ENCODE assay signal across 18 cellular contexts in genomic region chr2:191347881-191348280, GRCh38.
"Had no signal": no experiment of that assay in that cellular context is flagged by ENCODE, and none has a peak within 500 bp of the region (broad histone marks: within the 10 kb centered on the region; RNA-seq: fewer than 3 reads in every experiment).

No MANE protein-coding gene starts in this region.

- H3K4me1 ChIP-seq: suprapubic skin had no signal

- ATAC-seq: activated CD4-positive, alpha-beta T cell treated with anti-CD3 and anti-CD28 coated beads for 36 hours; activated CD8-positive, alpha-beta T cell treated with anti-CD3 and anti-CD28 coated beads, Interleukin-2, amount 10 ng/mL, durations not matched to agents 7 days and 5 days; activated T-helper 17 cell treated with anti-CD3 and anti-CD28 coated beads, Interleukin-2, amount 50 U/mL, for 72 hours; left lobe of liver; stimulated activated naive CD8-positive, alpha-beta T cell treated with anti-CD3 and anti-CD28 coated beads, Interleukin-15, Interleukin-2, amounts not matched to agents 100 U/mL and 50 U/mL, for 24 hours; T-cell had no signal

- H3K27me3 ChIP-seq: suprapubic skin, upper lobe of left lung had no signal

- H3K9me3 ChIP-seq: suprapubic skin, upper lobe of left lung had no signal

- H3K36me3 ChIP-seq: suprapubic skin, upper lobe of left lung had no signal

- H3K4me3 ChIP-seq: suprapubic skin, upper lobe of left lung had no signal

- H3K4me1 Mint-ChIP-seq: activated CD4-positive, alpha-beta T cell treated with anti-CD3 and anti-CD28 coated beads for 36 hours; activated T-helper 17 cell treated with anti-CD3 and anti-CD28 coated beads, Interleukin-2, amount 50 U/mL, for 72 hours; immature natural killer cell; T-cell had no signal

- DNase-seq: activated CD4-positive, alpha-beta T cell treated with anti-CD3 and anti-CD28 coated beads for 36 hours; activated CD8-positive, alpha-beta T cell treated with anti-CD3 and anti-CD28 coated beads, Interleukin-2, amount 10 ng/mL, durations not matched to agents 7 days and 5 days; activated naive CD4-positive, alpha-beta T cell treated with anti-CD3 and anti-CD28 coated beads, Interleukin-2, amount 50 U/mL, for 16 hours; amniotic stem cell; dermis blood vessel endothelial cell; immature natural killer cell; mammary epithelial cell; stimulated activated CD4-positive, alpha-beta T cell treated with anti-CD3 and anti-CD28 coated beads, Interleukin-4, amount 100 ng/mL, for 1 hour; stimulated activated CD8-positive, alpha-beta memory T cell treated with anti-CD3 and anti-CD28 coated beads, Interleukin-4, amount 100 ng/mL, for 48 hours; stimulated activated naive CD8-positive, alpha-beta T cell treated with anti-CD3 and anti-CD28 coated beads, Interleukin-15, Interleukin-2, amounts not matched to agents 100 U/mL and 50 U/mL, for 24 hours; T-cell; T1000; upper lobe of left lung had no signal

- H3K4me3 Mint-ChIP-seq: activated CD4-positive, alpha-beta T cell treated with anti-CD3 and anti-CD28 coated beads for 36 hours; activated CD8-positive, alpha-beta T cell treated with anti-CD3 and anti-CD28 coated beads, Interleukin-2, amount 10 ng/mL, durations not matched to agents 7 days and 5 days; activated T-helper 17 cell treated with anti-CD3 and anti-CD28 coated beads, Interleukin-2, amount 50 U/mL, for 72 hours; immature natural killer cell; nephron; T-cell had no signal

- H3K9me3 Mint-ChIP-seq: activated T-helper 17 cell treated with anti-CD3 and anti-CD28 coated beads, Interleukin-2, amount 50 U/mL, for 72 hours; immature natural killer cell; nephron; T-cell had no signal

- H3K27ac ChIP-seq: suprapubic skin, VCaP had no signal

- H3K36me3 Mint-ChIP-seq: immature natural killer cell, T-cell had no signal

- H3K27me3 Mint-ChIP-seq: activated CD4-positive, alpha-beta T cell treated with anti-CD3 and anti-CD28 coated beads for 36 hours; activated T-helper 17 cell treated with anti-CD3 and anti-CD28 coated beads, Interleukin-2, amount 50 U/mL, for 72 hours had no signal

- H3K27ac Mint-ChIP-seq: activated CD4-positive, alpha-beta T cell treated with anti-CD3 and anti-CD28 coated beads for 36 hours; activated CD8-positive, alpha-beta T cell treated with anti-CD3 and anti-CD28 coated beads, Interleukin-2, amount 10 ng/mL, durations not matched to agents 7 days and 5 days; activated T-helper 17 cell treated with anti-CD3 and anti-CD28 coated beads, Interleukin-2, amount 50 U/mL, for 72 hours; immature natural killer cell; nephron; T-cell had no signal
